In genomic region chr14:70707138-70708038, GRCh38 we compare ENCODE assay signal across 8 cellular contexts.
A peak's percentile ranks its signal among the peaks of the same experiment; 100 is the strongest.
DNase-seq lines count a peak whose midpoint lies in the region; ATAC-seq and TF ChIP-seq lines count a peak whose summit lies in the region.

No MANE protein-coding gene starts in this region.

- peaks cover 6% of the 10 kb centered on the region for H3K4me1 Mint-ChIP-seq in activated CD8-positive, alpha-beta memory T cell treated with anti-CD3 and anti-CD28 coated beads, Interleukin-2, amount 10 ng/mL, durations not matched to agents 7 days and 5 days

- ATAC-seq in activated CD8-positive, alpha-beta memory T cell treated with anti-CD3 and anti-CD28 coated beads, Interleukin-2, amount 10 ng/mL, durations not matched to agents 7 days and 5 days, result peak; percentile 61
- peak; percentile 89 for ATAC-seq in HG02642 (IDR thresholded peaks at IDR 0.05; ENCODE audit: poor library complexity, unreplicated experiment)

- no peak overlapping the region for H3K27ac Mint-ChIP-seq in activated CD8-positive, alpha-beta memory T cell treated with anti-CD3 and anti-CD28 coated beads, Interleukin-2, amount 10 ng/mL, durations not matched to agents 7 days and 5 days

- no peaks in the 10 kb centered on the region for H3K36me3 Mint-ChIP-seq in activated CD8-positive, alpha-beta memory T cell treated with anti-CD3 and anti-CD28 coated beads, Interleukin-2, amount 10 ng/mL, durations not matched to agents 7 days and 5 days

- H3K27me3 Mint-ChIP-seq in activated CD8-positive, alpha-beta memory T cell treated with anti-CD3 and anti-CD28 coated beads, Interleukin-2, amount 10 ng/mL, durations not matched to agents 7 days and 5 days, result peaks cover 13% of the 10 kb centered on the region

- H3K9me3 ChIP-seq in iPS-20b (ENCODE audit: insufficient read depth, low read depth, low read length) (no peaks in the 10 kb centered on the region), Peyer's patch (no peaks in the 10 kb centered on the region)

- CTCF ChIA-PET in activated CD8-positive, alpha-beta memory T cell treated with anti-CD3 and anti-CD28 coated beads, Interleukin-2, amount 10 ng/mL, durations not matched to agents 7 days and 5 days (lab: Charles Lee), result interaction anchor here (0.5 to 2.3 kb wide), 5 partner anchors 14 to 900 kb away, joined by 3 to 9 read pairs (median 3); no protein-coding TSS in a partner anchor

- no peak overlapping the region for H3K4me3 Mint-ChIP-seq in activated CD8-positive, alpha-beta memory T cell treated with anti-CD3 and anti-CD28 coated beads, Interleukin-2, amount 10 ng/mL, durations not matched to agents 7 days and 5 days

- no peaks in the 10 kb centered on the region for H3K9me3 Mint-ChIP-seq in activated CD8-positive, alpha-beta memory T cell treated with anti-CD3 and anti-CD28 coated beads, Interleukin-2, amount 10 ng/mL, durations not matched to agents 7 days and 5 days (ENCODE audit: low read depth)

- peak overlapping the region; percentile 66; the same call in 1 of the 2 replicates for H3K9ac ChIP-seq in iPS-20b (ENCODE audit: low read depth, low read length)

- no peaks in the 10 kb centered on the region for H3K27me3 ChIP-seq in iPS-20b (ENCODE audit: insufficient read depth, low read length)
- H3K27me3 ChIP-seq in Peyer's patch, result no peaks in the 10 kb centered on the region

- no peak for TF ChIP-seq CTCF in Peyer's patch (IDR thresholded peaks at IDR 0.05)

- H3K4me3 ChIP-seq in iPS-20b (ENCODE audit: low read length), result no peak overlapping the region
- no peak overlapping the region for H3K4me3 ChIP-seq in Peyer's patch

- H3K36me3 ChIP-seq in iPS-20b (ENCODE audit: insufficient read depth, low read depth, low read length), result no peaks in the 10 kb centered on the region
- H3K36me3 ChIP-seq in Peyer's patch, result no peaks in the 10 kb centered on the region

- H3K4me1 ChIP-seq in iPS-20b (ENCODE audit: insufficient read depth, low read length) (peaks cover 42% of the 10 kb centered on the region; the same call in 1 of the 2 replicates), Peyer's patch (no peaks in the 10 kb centered on the region)

- DNase-seq in activated CD8-positive, alpha-beta memory T cell treated with anti-CD3 and anti-CD28 coated beads, Interleukin-2, amount 10 ng/mL, durations not matched to agents 7 days and 5 days, result no peak
- DNase-seq in activated CD8-positive, alpha-beta memory T cell treated with anti-CD3 and anti-CD28 coated beads, Interleukin-2, amount 50 U/mL, for 4 hours, result no peak
- DNase-seq in NCI-H510A treated with DMSO at 0.1 percent for 48 hours (lab: John Stamatoyannopoulos, UW) (peak; percentile 7), NCI-H1436 (lab: John Stamatoyannopoulos, UW) (no peak), Peyer's patch (no peak), DMS79 treated with DMSO at 0.1 percent for 48 hours (lab: John Stamatoyannopoulos, UW) (no peak)

- H3K27ac ChIP-seq in iPS-20b (ENCODE audit: low read length), result peak overlapping the region; percentile 26
- no peak overlapping the region for H3K27ac ChIP-seq in Peyer's patch

- no peak for TF ChIP-seq POLR2A in Peyer's patch (IDR thresholded peaks at IDR 0.05)
